ENCODE assay signal across 23 cellular contexts in the genomic region with DNA sequence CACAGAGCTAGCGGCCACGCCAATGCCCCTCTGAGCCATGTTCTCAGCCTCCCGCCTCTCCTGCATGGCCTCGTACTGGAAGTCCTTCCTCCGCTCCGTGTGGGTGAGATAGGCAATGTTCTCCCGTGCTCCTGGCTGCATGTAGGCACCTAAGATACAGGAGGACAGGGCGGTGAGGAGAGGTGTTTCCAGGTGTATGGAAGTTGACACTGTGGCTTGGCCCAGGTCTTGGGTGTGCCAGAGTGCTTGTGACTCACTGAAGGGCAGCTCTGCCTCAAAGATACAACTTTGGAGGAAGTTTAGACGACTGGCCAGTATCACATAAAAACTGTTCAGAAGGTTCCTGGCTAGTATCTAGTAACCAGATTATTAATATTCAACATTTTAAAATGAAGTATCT. TPM values are rescaled to one million over a fixed set of nuclear protein-coding genes. Genes with fewer than 3 reads are reported as not detected.
DNase-seq lines count a peak whose midpoint lies in the region; ATAC-seq and TF ChIP-seq lines count a peak whose summit lies in the region.
"Had no signal": no experiment of that assay in that cellular context is flagged by ENCODE, and none has a peak within 500 bp of the region (broad histone marks: within the 10 kb centered on the region; RNA-seq: fewer than 3 reads in every experiment).

No MANE protein-coding gene starts in this region.

- in situ Hi-C loops in GM13977 (cut with MboI; ENCODE audit: low pct_unique_long_range_greater_than_20kb, low sequenced_read_pairs, unreplicated experiment): no loop called here

- intact Hi-C loops in upper lobe of right lung (cut with DNase I): no loop called here

- H3K9me3 ChIP-seq in RWPE2 (ENCODE audit: severe bottlenecking) (no peaks in the 10 kb centered on the region), upper lobe of right lung (no peaks in the 10 kb centered on the region)
- H3K9me3 ChIP-seq: BE2C, Caco-2 had no signal

- peaks cover 6 to 16% of the 10 kb centered on the region in 2 donors for H3K36me3 Mint-ChIP-seq in activated naive CD4-positive, alpha-beta T cell treated with anti-CD3 and anti-CD28 coated beads, Interleukin-2, amount 50 U/mL, for 72 hours

- H3K4me3 ChIP-seq in RWPE2 (ENCODE audit: severe bottlenecking): no peak overlapping the region
- H3K4me3 ChIP-seq in upper lobe of right lung: no peak overlapping the region
- H3K4me3 ChIP-seq: GM23338 had no signal

- H3K36me3 ChIP-seq in RWPE2 (ENCODE audit: low read depth): peaks cover 96% of the 10 kb centered on the region
- peaks cover 96% of the 10 kb centered on the region for H3K36me3 ChIP-seq in upper lobe of right lung

- DNase-seq in activated naive CD4-positive, alpha-beta T cell treated with anti-CD3 and anti-CD28 coated beads, Interleukin-2, amount 50 U/mL, for 72 hours (ENCODE audit: low spot score in 2 of 2): no peak
- DNase-seq in activated naive CD4-positive, alpha-beta T cell treated with anti-CD3 and anti-CD28 coated beads, Interleukin-2, amount 50 U/mL, for 16 hours: no peak
- DNase-seq in RWPE2 (ENCODE audit: low spot score) (no peak), epithelial cell of prostate (ENCODE audit: low read depth, low spot score) (no peak), upper lobe of right lung (no peak), GM13977 (ENCODE audit: low spot score) (no peak)
- DNase-seq: BE2C; Caco-2; CD4-positive, alpha-beta T cell; GDM1; Kasumi-1; MM.1S; NCI-H1092; NCI-H1436 treated with DMSO at 0.1 percent for 48 hours; NCI-H2081; NCI-H2171 treated with DMSO at 0.1 percent for 48 hours; NCI-H446 treated with DMSO at 0.1 percent for 48 hours; NK-92 treated with Interleukin-12 subunit alpha and Interleukin-12 subunit beta, amount 100 ng/mL, for 24 hours; SHP77 treated with DMSO at 0.1 percent for 48 hours had no signal

- peaks cover 20% of the 10 kb centered on the region for H3K4me1 ChIP-seq in RWPE2 (ENCODE audit: insufficient read depth, poor library complexity, severe bottlenecking)
- no peaks in the 10 kb centered on the region for H3K4me1 ChIP-seq in upper lobe of right lung
- H3K4me1 ChIP-seq: BE2C, Caco-2 had no signal

- no peaks in the 10 kb centered on the region for H3K27me3 ChIP-seq in RWPE2 (ENCODE audit: insufficient read depth, poor library complexity, severe bottlenecking)
- H3K27me3 ChIP-seq in upper lobe of right lung: no peaks in the 10 kb centered on the region
- H3K27me3 ChIP-seq: BE2C had no signal

- H3K27ac Mint-ChIP-seq in activated naive CD4-positive, alpha-beta T cell treated with anti-CD3 and anti-CD28 coated beads, Interleukin-2, amount 50 U/mL, for 72 hours: peak overlapping the region; percentile 36 to 70
- H3K27ac Mint-ChIP-seq: CD4-positive, alpha-beta T cell; GM23338 had no signal

- no peak for ATAC-seq in activated naive CD4-positive, alpha-beta T cell treated with anti-CD3 and anti-CD28 coated beads, Interleukin-2, amount 50 U/mL, for 72 hours
- ATAC-seq in RWPE2 (ENCODE audit: low read depth) (no peak), upper lobe of right lung (peak; percentile 17), HG02678 (IDR thresholded peaks at IDR 0.05; ENCODE audit: unreplicated experiment) (no peak)
- ATAC-seq: GM23338, HCT116 had no signal

- H3K9me3 Mint-ChIP-seq in activated naive CD4-positive, alpha-beta T cell treated with anti-CD3 and anti-CD28 coated beads, Interleukin-2, amount 50 U/mL, for 72 hours: no peaks in the 10 kb centered on the region
- H3K9me3 Mint-ChIP-seq: CD4-positive, alpha-beta T cell; GM23338; IgD-negative memory B cell had no signal

- no peak for TF ChIP-seq CTCF in RWPE2 (IDR thresholded peaks at IDR 0.05; ENCODE audit: poor library complexity, severe bottlenecking)
- TF ChIP-seq CTCF in upper lobe of right lung (IDR thresholded peaks at IDR 0.05): no peak
- TF ChIP-seq CTCF in GM13977 (IDR thresholded peaks at IDR 0.05; ENCODE audit: extremely low read depth, insufficient read depth, missing control alignments): no peak

- H3K27ac ChIP-seq in RWPE2 (ENCODE audit: poor library complexity, severe bottlenecking) (peak overlapping the region; percentile 74), epithelial cell of prostate (peak overlapping the region; percentile 53), upper lobe of right lung (no peak overlapping the region)

RNA-seq across cellular contexts. Expression of a gene that starts 8.5 kb away (rescaled TPM):
- 10 to 100 TPM; 18.6 to 27.4 TPM for total RNA-seq in activated naive CD4-positive, alpha-beta T cell treated with anti-CD3 and anti-CD28 coated beads, Interleukin-2, amount 50 U/mL, for 72 hours
- 14.6 TPM for total RNA-seq in upper lobe of right lung

RNA-seq across cellular contexts. Expression of a gene that starts 8.6 kb away (rescaled TPM):
- total RNA-seq in activated naive CD4-positive, alpha-beta T cell treated with anti-CD3 and anti-CD28 coated beads, Interleukin-2, amount 50 U/mL, for 72 hours: 10 to 100 TPM; 51.3 to 62.6 TPM
- 31.0 TPM for total RNA-seq in upper lobe of right lung

RNA-seq across cellular contexts. Expression of a gene that starts 20.1 kb away (rescaled TPM):
- 10 to 100 TPM; 45.5 to 49.3 TPM for total RNA-seq in activated naive CD4-positive, alpha-beta T cell treated with anti-CD3 and anti-CD28 coated beads, Interleukin-2, amount 50 U/mL, for 72 hours
- total RNA-seq in upper lobe of right lung: 33.1 TPM
